1 cellular context compared by ENCODE assay signal in the genomic region with DNA sequence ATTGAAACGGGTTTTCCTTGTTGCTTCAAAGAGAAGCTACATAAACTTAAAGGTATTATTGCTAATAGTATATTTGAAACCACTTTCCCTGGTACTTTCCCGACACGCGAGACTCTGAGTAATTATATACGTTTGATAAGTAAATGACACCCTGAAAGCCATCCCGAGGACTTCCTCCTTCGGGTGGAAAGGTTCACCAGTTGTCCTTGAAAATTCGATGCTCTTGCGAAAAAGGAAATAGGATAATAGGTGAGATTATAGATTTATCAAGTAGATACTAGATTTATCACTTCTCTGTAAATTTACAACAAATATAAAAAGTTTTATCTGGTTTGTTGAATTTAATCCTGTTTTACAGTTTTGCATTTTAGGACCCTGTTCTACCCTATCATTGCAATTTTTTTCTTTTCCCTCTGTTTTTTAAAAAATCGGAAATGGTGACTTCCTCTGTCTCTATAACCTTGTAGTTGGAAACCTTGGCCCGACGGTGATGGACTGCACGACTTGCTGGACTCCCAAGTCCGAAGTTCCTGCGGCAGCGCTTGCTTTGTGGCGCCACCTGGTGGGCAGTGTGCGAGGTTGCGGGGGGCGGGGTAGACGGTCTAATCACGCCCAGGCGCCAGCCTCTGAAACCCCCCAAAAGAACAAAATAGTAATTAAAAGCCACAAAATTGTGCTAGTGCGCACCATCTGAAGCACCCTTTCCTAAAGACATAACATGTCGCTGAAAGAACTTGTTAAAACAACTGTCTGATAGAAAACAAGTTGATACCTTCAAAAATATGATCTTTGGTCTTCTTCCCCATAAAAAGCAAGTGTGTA.
TF ChIP-seq lines count a peak whose summit lies in the region.

No MANE protein-coding gene starts in this region.

TF ChIP-seq in HepG2, 621 proteins besides CTCF, POLR2A, EP300 and RAD21 (continued from another document and continues in another):
- TF ChIP-seq, protein P1, sequence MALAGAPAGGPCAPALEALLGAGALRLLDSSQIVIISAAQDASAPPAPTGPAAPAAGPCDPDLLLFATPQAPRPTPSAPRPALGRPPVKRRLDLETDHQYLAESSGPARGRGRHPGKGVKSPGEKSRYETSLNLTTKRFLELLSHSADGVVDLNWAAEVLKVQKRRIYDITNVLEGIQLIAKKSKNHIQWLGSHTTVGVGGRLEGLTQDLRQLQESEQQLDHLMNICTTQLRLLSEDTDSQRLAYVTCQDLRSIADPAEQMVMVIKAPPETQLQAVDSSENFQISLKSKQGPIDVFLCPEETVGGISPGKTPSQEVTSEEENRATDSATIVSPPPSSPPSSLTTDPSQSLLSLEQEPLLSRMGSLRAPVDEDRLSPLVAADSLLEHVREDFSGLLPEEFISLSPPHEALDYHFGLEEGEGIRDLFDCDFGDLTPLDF (CRISPR knock-in tag; IDR thresholded peaks at IDR 0.05): no peak
- TF ChIP-seq, protein P2, sequence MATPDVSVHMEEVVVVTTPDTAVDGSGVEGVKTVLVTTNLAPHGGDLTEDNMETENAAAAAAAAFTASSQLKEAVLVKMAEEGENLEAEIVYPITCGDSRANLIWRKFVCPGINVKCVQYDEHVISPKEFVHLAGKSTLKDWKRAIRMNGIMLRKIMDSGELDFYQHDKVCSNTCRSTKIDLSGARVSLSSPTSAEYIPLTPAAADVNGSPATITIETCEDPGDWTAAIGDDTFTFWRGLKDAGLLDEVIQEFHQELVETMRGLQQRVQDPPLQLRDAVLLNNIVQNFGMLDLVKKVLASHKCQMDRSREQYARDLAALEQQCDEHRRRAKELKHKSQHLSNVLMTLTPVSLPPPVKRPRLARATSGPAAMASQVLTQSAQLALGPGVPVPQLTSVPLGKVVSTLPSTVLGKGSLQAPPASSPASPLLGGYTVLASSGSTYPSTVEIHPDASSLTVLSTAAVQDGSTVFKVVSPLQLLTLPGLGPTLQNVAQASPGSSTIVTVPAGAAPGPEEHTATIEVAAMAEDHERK (CRISPR knock-in tag; IDR thresholded peaks at IDR 0.05; ENCODE audit: low read depth): no peak
- TF ChIP-seq NR2F6 (IDR thresholded peaks at IDR 0.05) (no peak), NR2F6 (CRISPR knock-in tag; IDR thresholded peaks at IDR 0.05) (peak; percentile 38; the same call in 1 of the 2 replicates), JUNB (CRISPR knock-in tag; IDR thresholded peaks at IDR 0.05; ENCODE audit: borderline replicate concordance) (no peak), ELF4 (CRISPR knock-in tag; IDR thresholded peaks at IDR 0.05; ENCODE audit: borderline replicate concordance) (no peak), GPN1 (CRISPR knock-in tag; IDR thresholded peaks at IDR 0.05; ENCODE audit: borderline replicate concordance) (no peak), ZNF382 (CRISPR knock-in tag; IDR thresholded peaks at IDR 0.05; ENCODE audit: borderline replicate concordance) (no peak), NFE2L2 (IDR thresholded peaks at IDR 0.05; ENCODE audit: low read length) (no peak), NCOA2 (CRISPR knock-in tag; IDR thresholded peaks at IDR 0.05) (no peak), HDAC6 (IDR thresholded peaks at IDR 0.05; ENCODE audit: low read depth, low read length) (no peak), ZNF143 (CRISPR knock-in tag; IDR thresholded peaks at IDR 0.05) (no peak), ZNF34 (CRISPR knock-in tag; IDR thresholded peaks at IDR 0.05; ENCODE audit: borderline replicate concordance) (0 out of 2 replicates have a peak, but pooled peaks have one; percentile 35), ZNF672 (CRISPR knock-in tag; IDR thresholded peaks at IDR 0.05) (no peak), KLF13 (CRISPR knock-in tag; IDR thresholded peaks at IDR 0.05) (no peak), ZNF720 (CRISPR knock-in tag; IDR thresholded peaks at IDR 0.05) (no peak), ZNF569 (CRISPR knock-in tag; IDR thresholded peaks at IDR 0.05; ENCODE audit: borderline replicate concordance) (no peak), RXRB (CRISPR knock-in tag; IDR thresholded peaks at IDR 0.05; ENCODE audit: borderline replicate concordance) (peak; percentile 26; the same call in 1 of the 2 replicates), REPIN1 (CRISPR knock-in tag; IDR thresholded peaks at IDR 0.05; ENCODE audit: borderline replicate concordance, low read depth) (peak; percentile 69; the same call in 1 of the 2 replicates), YEATS4 (CRISPR knock-in tag; IDR thresholded peaks at IDR 0.05; ENCODE audit: borderline replicate concordance) (no peak), EZH2 (conservative IDR thresholded peaks at IDR 0.05; ENCODE audit: low read depth, low read length) (peak; percentile 78; the same call in 1 of the 2 replicates), ZNF232 (CRISPR knock-in tag; IDR thresholded peaks at IDR 0.05; ENCODE audit: borderline replicate concordance) (no peak), ZNF20 (CRISPR knock-in tag; IDR thresholded peaks at IDR 0.05) (no peak), CENPX (CRISPR knock-in tag; IDR thresholded peaks at IDR 0.05) (no peak)
- TF ChIP-seq, protein P3, sequence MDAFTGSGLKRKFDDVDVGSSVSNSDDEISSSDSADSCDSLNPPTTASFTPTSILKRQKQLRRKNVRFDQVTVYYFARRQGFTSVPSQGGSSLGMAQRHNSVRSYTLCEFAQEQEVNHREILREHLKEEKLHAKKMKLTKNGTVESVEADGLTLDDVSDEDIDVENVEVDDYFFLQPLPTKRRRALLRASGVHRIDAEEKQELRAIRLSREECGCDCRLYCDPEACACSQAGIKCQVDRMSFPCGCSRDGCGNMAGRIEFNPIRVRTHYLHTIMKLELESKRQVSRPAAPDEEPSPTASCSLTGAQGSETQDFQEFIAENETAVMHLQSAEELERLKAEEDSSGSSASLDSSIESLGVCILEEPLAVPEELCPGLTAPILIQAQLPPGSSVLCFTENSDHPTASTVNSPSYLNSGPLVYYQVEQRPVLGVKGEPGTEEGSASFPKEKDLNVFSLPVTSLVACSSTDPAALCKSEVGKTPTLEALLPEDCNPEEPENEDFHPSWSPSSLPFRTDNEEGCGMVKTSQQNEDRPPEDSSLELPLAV (CRISPR knock-in tag; conservative IDR thresholded peaks at IDR 0.05; ENCODE audit: low read depth): no peak
- TF ChIP-seq, protein P4, sequence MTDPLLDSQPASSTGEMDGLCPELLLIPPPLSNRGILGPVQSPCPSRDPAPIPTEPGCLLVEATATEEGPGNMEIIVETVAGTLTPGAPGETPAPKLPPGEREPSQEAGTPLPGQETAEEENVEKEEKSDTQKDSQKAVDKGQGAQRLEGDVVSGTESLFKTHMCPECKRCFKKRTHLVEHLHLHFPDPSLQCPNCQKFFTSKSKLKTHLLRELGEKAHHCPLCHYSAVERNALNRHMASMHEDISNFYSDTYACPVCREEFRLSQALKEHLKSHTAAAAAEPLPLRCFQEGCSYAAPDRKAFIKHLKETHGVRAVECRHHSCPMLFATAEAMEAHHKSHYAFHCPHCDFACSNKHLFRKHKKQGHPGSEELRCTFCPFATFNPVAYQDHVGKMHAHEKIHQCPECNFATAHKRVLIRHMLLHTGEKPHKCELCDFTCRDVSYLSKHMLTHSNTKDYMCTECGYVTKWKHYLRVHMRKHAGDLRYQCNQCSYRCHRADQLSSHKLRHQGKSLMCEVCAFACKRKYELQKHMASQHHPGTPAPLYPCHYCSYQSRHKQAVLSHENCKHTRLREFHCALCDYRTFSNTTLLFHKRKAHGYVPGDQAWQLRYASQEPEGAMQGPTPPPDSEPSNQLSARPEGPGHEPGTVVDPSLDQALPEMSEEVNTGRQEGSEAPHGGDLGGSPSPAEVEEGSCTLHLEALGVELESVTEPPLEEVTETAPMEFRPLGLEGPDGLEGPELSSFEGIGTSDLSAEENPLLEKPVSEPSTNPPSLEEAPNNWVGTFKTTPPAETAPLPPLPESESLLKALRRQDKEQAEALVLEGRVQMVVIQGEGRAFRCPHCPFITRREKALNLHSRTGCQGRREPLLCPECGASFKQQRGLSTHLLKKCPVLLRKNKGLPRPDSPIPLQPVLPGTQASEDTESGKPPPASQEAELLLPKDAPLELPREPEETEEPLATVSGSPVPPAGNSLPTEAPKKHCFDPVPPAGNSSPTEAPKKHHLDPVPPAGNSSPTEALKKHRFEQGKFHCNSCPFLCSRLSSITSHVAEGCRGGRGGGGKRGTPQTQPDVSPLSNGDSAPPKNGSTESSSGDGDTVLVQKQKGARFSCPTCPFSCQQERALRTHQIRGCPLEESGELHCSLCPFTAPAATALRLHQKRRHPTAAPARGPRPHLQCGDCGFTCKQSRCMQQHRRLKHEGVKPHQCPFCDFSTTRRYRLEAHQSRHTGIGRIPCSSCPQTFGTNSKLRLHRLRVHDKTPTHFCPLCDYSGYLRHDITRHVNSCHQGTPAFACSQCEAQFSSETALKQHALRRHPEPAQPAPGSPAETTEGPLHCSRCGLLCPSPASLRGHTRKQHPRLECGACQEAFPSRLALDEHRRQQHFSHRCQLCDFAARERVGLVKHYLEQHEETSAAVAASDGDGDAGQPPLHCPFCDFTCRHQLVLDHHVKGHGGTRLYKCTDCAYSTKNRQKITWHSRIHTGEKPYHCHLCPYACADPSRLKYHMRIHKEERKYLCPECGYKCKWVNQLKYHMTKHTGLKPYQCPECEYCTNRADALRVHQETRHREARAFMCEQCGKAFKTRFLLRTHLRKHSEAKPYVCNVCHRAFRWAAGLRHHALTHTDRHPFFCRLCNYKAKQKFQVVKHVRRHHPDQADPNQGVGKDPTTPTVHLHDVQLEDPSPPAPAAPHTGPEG (CRISPR knock-in tag; IDR thresholded peaks at IDR 0.05): no peak
- TF ChIP-seq, protein P5, sequence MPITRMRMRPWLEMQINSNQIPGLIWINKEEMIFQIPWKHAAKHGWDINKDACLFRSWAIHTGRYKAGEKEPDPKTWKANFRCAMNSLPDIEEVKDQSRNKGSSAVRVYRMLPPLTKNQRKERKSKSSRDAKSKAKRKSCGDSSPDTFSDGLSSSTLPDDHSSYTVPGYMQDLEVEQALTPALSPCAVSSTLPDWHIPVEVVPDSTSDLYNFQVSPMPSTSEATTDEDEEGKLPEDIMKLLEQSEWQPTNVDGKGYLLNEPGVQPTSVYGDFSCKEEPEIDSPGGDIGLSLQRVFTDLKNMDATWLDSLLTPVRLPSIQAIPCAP (CRISPR knock-in tag; IDR thresholded peaks at IDR 0.05; ENCODE audit: low read depth): no peak
- TF ChIP-seq, protein P6, sequence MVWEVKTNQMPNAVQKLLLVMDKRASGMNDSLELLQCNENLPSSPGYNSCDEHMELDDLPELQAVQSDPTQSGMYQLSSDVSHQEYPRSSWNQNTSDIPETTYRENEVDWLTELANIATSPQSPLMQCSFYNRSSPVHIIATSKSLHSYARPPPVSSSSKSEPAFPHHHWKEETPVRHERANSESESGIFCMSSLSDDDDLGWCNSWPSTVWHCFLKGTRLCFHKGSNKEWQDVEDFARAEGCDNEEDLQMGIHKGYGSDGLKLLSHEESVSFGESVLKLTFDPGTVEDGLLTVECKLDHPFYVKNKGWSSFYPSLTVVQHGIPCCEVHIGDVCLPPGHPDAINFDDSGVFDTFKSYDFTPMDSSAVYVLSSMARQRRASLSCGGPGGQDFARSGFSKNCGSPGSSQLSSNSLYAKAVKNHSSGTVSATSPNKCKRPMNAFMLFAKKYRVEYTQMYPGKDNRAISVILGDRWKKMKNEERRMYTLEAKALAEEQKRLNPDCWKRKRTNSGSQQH (CRISPR knock-in tag; IDR thresholded peaks at IDR 0.05; ENCODE audit: low read depth): peak; percentile 75; the same call in 1 of the 2 replicates
- TF ChIP-seq, protein P7, sequence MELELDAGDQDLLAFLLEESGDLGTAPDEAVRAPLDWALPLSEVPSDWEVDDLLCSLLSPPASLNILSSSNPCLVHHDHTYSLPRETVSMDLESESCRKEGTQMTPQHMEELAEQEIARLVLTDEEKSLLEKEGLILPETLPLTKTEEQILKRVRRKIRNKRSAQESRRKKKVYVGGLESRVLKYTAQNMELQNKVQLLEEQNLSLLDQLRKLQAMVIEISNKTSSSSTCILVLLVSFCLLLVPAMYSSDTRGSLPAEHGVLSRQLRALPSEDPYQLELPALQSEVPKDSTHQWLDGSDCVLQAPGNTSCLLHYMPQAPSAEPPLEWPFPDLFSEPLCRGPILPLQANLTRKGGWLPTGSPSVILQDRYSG (CRISPR knock-in tag; IDR thresholded peaks at IDR 0.05): no peak; the same call in 1 of the 2 replicates
- TF ChIP-seq, protein P8, sequence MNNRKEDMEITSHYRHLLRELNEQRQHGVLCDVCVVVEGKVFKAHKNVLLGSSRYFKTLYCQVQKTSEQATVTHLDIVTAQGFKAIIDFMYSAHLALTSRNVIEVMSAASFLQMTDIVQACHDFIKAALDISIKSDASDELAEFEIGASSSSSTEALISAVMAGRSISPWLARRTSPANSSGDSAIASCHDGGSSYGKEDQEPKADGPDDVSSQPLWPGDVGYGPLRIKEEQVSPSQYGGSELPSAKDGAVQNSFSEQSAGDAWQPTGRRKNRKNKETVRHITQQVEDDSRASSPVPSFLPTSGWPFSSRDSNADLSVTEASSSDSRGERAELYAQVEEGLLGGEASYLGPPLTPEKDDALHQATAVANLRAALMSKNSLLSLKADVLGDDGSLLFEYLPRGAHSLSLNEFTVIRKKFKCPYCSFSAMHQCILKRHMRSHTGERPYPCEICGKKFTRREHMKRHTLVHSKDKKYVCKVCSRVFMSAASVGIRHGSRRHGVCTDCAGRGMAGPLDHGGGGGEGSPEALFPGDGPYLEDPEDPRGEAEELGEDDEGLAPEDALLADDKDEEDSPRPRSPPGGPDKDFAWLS (CRISPR knock-in tag; IDR thresholded peaks at IDR 0.05; ENCODE audit: borderline replicate concordance): no peak
- TF ChIP-seq, protein P9, sequence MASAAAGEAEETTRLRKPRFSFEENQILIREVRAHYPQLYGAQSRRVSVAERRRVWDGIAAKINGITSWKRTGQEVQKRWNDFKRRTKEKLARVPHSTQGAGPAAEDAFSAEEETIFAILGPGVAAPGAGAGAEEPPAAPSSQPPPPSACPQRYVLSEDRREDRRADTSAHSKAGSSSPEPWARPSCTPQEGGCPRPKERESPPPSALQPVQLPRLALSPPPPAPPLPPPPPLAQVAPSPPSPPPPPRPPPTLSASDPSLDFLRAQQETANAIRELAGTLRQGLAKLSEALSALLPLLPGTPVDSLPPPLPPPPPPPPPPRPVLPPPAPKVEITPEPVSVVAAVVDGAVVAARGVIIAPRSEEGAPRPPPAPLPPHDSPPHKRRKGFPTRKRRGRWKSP (CRISPR knock-in tag; IDR thresholded peaks at IDR 0.05): no peak
- TF ChIP-seq, protein P10, sequence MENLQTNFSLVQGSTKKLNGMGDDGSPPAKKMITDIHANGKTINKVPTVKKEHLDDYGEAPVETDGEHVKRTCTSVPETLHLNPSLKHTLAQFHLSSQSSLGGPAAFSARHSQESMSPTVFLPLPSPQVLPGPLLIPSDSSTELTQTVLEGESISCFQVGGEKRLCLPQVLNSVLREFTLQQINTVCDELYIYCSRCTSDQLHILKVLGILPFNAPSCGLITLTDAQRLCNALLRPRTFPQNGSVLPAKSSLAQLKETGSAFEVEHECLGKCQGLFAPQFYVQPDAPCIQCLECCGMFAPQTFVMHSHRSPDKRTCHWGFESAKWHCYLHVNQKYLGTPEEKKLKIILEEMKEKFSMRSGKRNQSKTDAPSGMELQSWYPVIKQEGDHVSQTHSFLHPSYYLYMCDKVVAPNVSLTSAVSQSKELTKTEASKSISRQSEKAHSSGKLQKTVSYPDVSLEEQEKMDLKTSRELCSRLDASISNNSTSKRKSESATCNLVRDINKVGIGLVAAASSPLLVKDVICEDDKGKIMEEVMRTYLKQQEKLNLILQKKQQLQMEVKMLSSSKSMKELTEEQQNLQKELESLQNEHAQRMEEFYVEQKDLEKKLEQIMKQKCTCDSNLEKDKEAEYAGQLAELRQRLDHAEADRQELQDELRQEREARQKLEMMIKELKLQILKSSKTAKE (CRISPR knock-in tag; IDR thresholded peaks at IDR 0.05; ENCODE audit: borderline replicate concordance): no peak
